Comparison of ENCODE assay signal across 17 cellular contexts in the genomic region with DNA sequence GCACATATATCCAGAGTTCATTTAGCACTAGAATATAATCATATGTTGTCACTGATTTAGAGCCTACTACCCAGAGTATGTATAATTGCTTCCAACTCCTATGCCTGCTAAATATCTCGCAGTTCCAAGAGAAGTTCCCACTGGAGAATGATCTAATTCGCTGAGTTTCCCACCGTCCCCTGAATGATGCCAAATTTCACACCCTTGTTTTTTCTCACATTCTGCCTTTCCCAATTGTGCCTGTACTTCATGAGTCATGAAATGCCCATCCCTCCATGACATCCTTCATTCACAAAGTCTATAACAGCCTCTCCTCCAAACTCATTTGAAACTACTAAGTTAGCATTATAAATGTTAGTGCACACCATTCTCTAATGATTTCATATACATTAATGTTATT.
DNase-seq lines count a peak whose midpoint lies in the region; ATAC-seq and TF ChIP-seq lines count a peak whose summit lies in the region.
"Had no signal": no experiment of that assay in that cellular context is flagged by ENCODE, and none has a peak within 500 bp of the region (broad histone marks: within the 10 kb centered on the region; RNA-seq: fewer than 3 reads in every experiment).

No MANE protein-coding gene starts in this region.

- no peaks in the 10 kb centered on the region for H3K9me3 Mint-ChIP-seq in CD4-positive, alpha-beta T cell
- H3K9me3 Mint-ChIP-seq in effector memory CD8-positive, alpha-beta T cell: no peaks in the 10 kb centered on the region
- H3K9me3 Mint-ChIP-seq in naive thymus-derived CD4-positive, alpha-beta T cell: peaks cover 0 to 1% (median 0%) of the 10 kb centered on the region in 11 donors

- no peak overlapping the region for H3K4me3 Mint-ChIP-seq in CD4-positive, alpha-beta T cell
- H3K4me3 Mint-ChIP-seq in effector memory CD8-positive, alpha-beta T cell: no peak overlapping the region
- H3K4me3 Mint-ChIP-seq in naive thymus-derived CD4-positive, alpha-beta T cell: no peak overlapping the region

- peaks cover 40% of the 10 kb centered on the region for H3K36me3 Mint-ChIP-seq in CD4-positive, alpha-beta T cell (ENCODE audit: low read depth)
- peaks cover 27% of the 10 kb centered on the region for H3K36me3 Mint-ChIP-seq in effector memory CD8-positive, alpha-beta T cell (ENCODE audit: insufficient read depth)
- peaks cover 10 to 39% (median 29%) of the 10 kb centered on the region in 5 donors for H3K36me3 Mint-ChIP-seq in naive thymus-derived CD4-positive, alpha-beta T cell

- peaks cover 3 to 5% of the 10 kb centered on the region in 2 donors for H3K4me1 ChIP-seq in naive thymus-derived CD4-positive, alpha-beta T cell (ENCODE audit: control insufficient read depth in 2 of 2, insufficient read depth in 2 of 2, low read length in 2 of 2)
- H3K4me1 ChIP-seq: body of pancreas, transverse colon had no signal

- POLR2A ChIA-PET in CD4-positive, alpha-beta T cell (lab: Charles Lee): interaction anchor here (1.5 kb wide), 1 partner anchor 110 kb away, joined by 3 read pairs; no protein-coding TSS in a partner anchor
- POLR2A ChIA-PET in naive thymus-derived CD4-positive, alpha-beta T cell (lab: Charles Lee): interaction anchor here (0.6 kb wide), 1 partner anchor 11 kb away, joined by 4 read pairs; no protein-coding TSS in a partner anchor

- intact Hi-C loops in CD4-positive, alpha-beta T cell (cut with DNase I, micrococcal nuclease): loop anchor here in 1 of 2 experiments (5.0 kb wide), 2 partner anchors 171 to 511 kb away; no protein-coding TSS in a partner anchor
- intact Hi-C loops in naive thymus-derived CD4-positive, alpha-beta T cell (cut with micrococcal nuclease): loop anchor here in 1 of 2 donors (1.0 to 2.0 kb wide), 2 partner anchors 9 to 15 kb away; no protein-coding TSS in a partner anchor

- no peak for TF ChIP-seq CTCF in CD4-positive, alpha-beta T cell (IDR thresholded peaks at IDR 0.05)

- peaks cover 0 to 16% (median 0%) of the 10 kb centered on the region in 3 experiments for H3K36me3 ChIP-seq in naive thymus-derived CD4-positive, alpha-beta T cell (ENCODE audit: control insufficient read depth in 2 of 3, insufficient read depth in 3 of 3, low read length in 3 of 3)

- H3K27me3 ChIP-seq in CD4-positive, alpha-beta T cell (ENCODE audit: control insufficient read depth, insufficient read depth, low read length): no peaks in the 10 kb centered on the region
- no peaks in the 10 kb centered on the region for H3K27me3 ChIP-seq in naive thymus-derived CD4-positive, alpha-beta T cell (ENCODE audit: control insufficient read depth in 2 of 2, insufficient read depth in 2 of 2, low read length in 2 of 2)
- H3K27me3 ChIP-seq: body of pancreas, transverse colon had no signal

- H3K4me3 ChIP-seq in naive thymus-derived CD4-positive, alpha-beta T cell (ENCODE audit: low read length): no peak overlapping the region
- H3K4me3 ChIP-seq: body of pancreas, transverse colon had no signal

- no peak for DNase-seq in CD4-positive, alpha-beta T cell
- peak; percentile 5 for DNase-seq in GM03348 (ENCODE audit: low spot score)
- no peak for DNase-seq in effector memory CD8-positive, alpha-beta T cell
- DNase-seq in naive thymus-derived CD4-positive, alpha-beta T cell: no peak
- DNase-seq in SKM-1 treated with dmso at 0.1 percent for 144 hours (lab: John Stamatoyannopoulos, UW; ENCODE audit: unreplicated experiment): no peak
- DNase-seq in NCI-H146 (lab: John Stamatoyannopoulos, UW): no peak
- DNase-seq in activated gamma-delta T cell treated with Interleukin-2 at 50 U/mL for 16 hours: no peak
- DNase-seq: activated CD4-positive, alpha-beta T cell treated with anti-CD3 and anti-CD28 coated beads, Interleukin-2, amount 50 U/mL, for 1 hour; body of pancreas; NCI-H1105; NCI-H524 treated with DMSO at 0.1 percent for 48 hours; occipital lobe; stimulated activated naive CD4-positive, alpha-beta T cell treated with Interleukin-2 at 50 U/mL for 16 hours; transverse colon had no signal

- no peaks in the 10 kb centered on the region for H3K27me3 Mint-ChIP-seq in CD4-positive, alpha-beta T cell
- no peaks in the 10 kb centered on the region for H3K27me3 Mint-ChIP-seq in effector memory CD8-positive, alpha-beta T cell
- H3K27me3 Mint-ChIP-seq in naive thymus-derived CD4-positive, alpha-beta T cell: no peaks in the 10 kb centered on the region

- CTCF ChIA-PET in CD4-positive, alpha-beta T cell (lab: Charles Lee): interaction anchor here (1.2 kb wide), 1 partner anchor 918 kb away, joined by 4 read pairs; no protein-coding TSS in a partner anchor
- CTCF ChIA-PET in naive thymus-derived CD4-positive, alpha-beta T cell (lab: Charles Lee): no interaction called here

- ATAC-seq in CD4-positive, alpha-beta T cell (ENCODE audit: poor library complexity): no peak
- ATAC-seq in effector memory CD8-positive, alpha-beta T cell (replicated peaks): no peak
- ATAC-seq in naive thymus-derived CD4-positive, alpha-beta T cell: no peak
- no peak for ATAC-seq in GM21367 (IDR thresholded peaks at IDR 0.05; ENCODE audit: unreplicated experiment)
- ATAC-seq: activated naive CD4-positive, alpha-beta T cell treated with anti-CD3 and anti-CD28 coated beads, Interleukin-2, amount 50 U/mL, for 72 hours; body of pancreas; left lobe of liver had no signal

- H3K9me3 ChIP-seq in CD4-positive, alpha-beta T cell (ENCODE audit: control insufficient read depth, low read length): no peaks in the 10 kb centered on the region
- no peaks in the 10 kb centered on the region for H3K9me3 ChIP-seq in naive thymus-derived CD4-positive, alpha-beta T cell (ENCODE audit: control insufficient read depth in 2 of 3, low read length in 3 of 3)
- H3K9me3 ChIP-seq: body of pancreas, transverse colon had no signal

- H3K27ac ChIP-seq in CD4-positive, alpha-beta T cell (ENCODE audit: low read depth, low read length): no peak overlapping the region
- H3K27ac ChIP-seq in naive thymus-derived CD4-positive, alpha-beta T cell (ENCODE audit: low read depth, low read length): no peak overlapping the region
- H3K27ac ChIP-seq: body of pancreas, transverse colon had no signal

- peak overlapping the region; percentile 26 for H3K27ac Mint-ChIP-seq in CD4-positive, alpha-beta T cell
- H3K27ac Mint-ChIP-seq in effector memory CD8-positive, alpha-beta T cell: peak overlapping the region; percentile 7 to 78
- peak overlapping the region in 8 of 9 donors; percentile 16 to 82 (median 43) for H3K27ac Mint-ChIP-seq in naive thymus-derived CD4-positive, alpha-beta T cell

- peaks cover 48% of the 10 kb centered on the region for H3K4me1 Mint-ChIP-seq in CD4-positive, alpha-beta T cell (ENCODE audit: low read depth)
- peaks cover 6 to 32% of the 10 kb centered on the region in 2 donors for H3K4me1 Mint-ChIP-seq in effector memory CD8-positive, alpha-beta T cell (ENCODE audit: low read depth in 2 of 2)
- H3K4me1 Mint-ChIP-seq in naive thymus-derived CD4-positive, alpha-beta T cell: peaks cover 15 to 54% (median 42%) of the 10 kb centered on the region in 7 donors
